Comparison of ENCODE assay signal across 10 cellular contexts in the genomic region with DNA sequence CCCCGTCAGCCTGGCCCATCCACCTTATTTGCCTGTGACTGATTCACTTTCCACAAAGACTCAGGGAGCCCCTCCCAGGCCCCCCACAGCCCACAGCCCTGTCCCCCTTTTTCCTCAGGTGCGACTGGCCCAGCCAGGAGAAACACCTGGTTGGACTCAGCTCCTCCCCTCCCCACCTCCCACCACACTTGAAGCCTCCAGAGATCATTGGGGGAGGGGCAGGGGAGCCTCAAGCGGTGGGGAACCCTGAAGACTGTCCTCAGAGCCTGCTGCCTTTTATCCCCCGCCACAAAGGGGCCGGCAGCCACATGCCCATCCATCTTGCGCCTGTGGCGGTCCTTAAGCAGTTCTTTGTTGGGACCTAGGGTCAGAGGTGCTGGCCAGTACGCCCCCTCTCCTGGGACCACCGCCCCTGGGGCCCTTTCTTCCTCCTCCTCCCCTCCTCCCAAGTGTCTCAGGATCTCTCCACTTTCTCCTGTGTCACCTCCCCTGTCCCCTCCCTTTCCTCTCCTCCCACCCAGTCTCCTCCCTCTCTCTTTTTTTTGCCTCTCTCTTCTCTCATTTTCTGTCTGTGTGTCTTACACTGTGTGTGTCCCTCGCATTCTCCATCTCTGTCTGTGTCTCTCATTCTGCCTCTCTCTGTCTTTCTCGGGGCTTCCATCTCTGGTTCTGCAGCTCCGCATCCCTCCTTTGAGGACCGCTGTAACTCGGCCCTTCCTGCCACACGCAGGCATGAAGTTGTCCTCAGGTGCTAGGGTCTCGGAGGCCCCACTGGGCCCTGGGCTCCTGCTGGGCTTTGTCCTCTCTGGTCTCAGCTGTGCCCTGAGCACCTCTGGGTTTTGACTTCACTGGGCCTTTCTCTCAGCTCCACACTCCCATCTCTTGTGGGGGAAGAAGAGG. TPM values are rescaled to one million over a fixed set of nuclear protein-coding genes. Genes with fewer than 3 reads are reported as not detected.
A peak's percentile ranks its signal among the peaks of the same experiment; 100 is the strongest.
DNase-seq lines count a peak whose midpoint lies in the region; ATAC-seq and TF ChIP-seq lines count a peak whose summit lies in the region.
"Had no signal": no experiment of that assay in that cellular context is flagged by ENCODE, and none has a peak within 500 bp of the region (broad histone marks: within the 10 kb centered on the region; RNA-seq: fewer than 3 reads in every experiment).

No MANE protein-coding gene starts in this region.

- no peak overlapping the region for H3K4me3 Mint-ChIP-seq in stimulated activated memory B cell treated with anti-CD40 and anti-IgM and Interleukin-4, amounts not matched to agents 10 μg/mL and 1 μg/mL and 100 μg/mL, for 72 hours
- H3K4me3 Mint-ChIP-seq: CD8-positive, alpha-beta T cell had no signal

- intact Hi-C loops in left ventricle myocardium inferior (cut with micrococcal nuclease) = no loop called here
- intact Hi-C loops in Panc1 (cut with micrococcal nuclease; ENCODE audit: unreplicated experiment) = loop anchor here (10.0 kb wide), 1 partner anchor 172 kb away; a partner anchor contains a TSS

- peaks cover 86% of the 10 kb centered on the region for H3K27me3 Mint-ChIP-seq in stimulated activated memory B cell treated with anti-CD40 and anti-IgM and Interleukin-4, amounts not matched to agents 10 μg/mL and 1 μg/mL and 100 μg/mL, for 72 hours

- CTCF ChIA-PET in Panc1 (lab: Charles Lee) = interaction anchor here (0.7 to 5.7 kb wide), 4 partner anchors 26 to 73 kb away, joined by 3 to 118 read pairs (median 13); no protein-coding TSS in a partner anchor

- DNase-seq in cardiac muscle cell (ENCODE audit: low read depth in 1 of 2, low spot score in 1 of 2) (peak in 1 of 2 donors; percentile 84), left ventricle myocardium inferior (no peak), Panc1 (ENCODE audit: low read depth, low spot score) (no peak), nucleus accumbens (lab: John Stamatoyannopoulos, UW) (no peak), Kasumi-1 (lab: John Stamatoyannopoulos, UW) (no peak), putamen (ENCODE audit: low spot score) (no peak)

- in situ Hi-C loops in Panc1 (cut with HindIII; ENCODE audit: low pct_unique_long_range_greater_than_20kb, low sequenced_read_pairs) = no loop called here

- H3K9ac ChIP-seq in iPS-15b (ENCODE audit: low read depth, low read length) = no peak overlapping the region

- no peak overlapping the region for H3K27ac Mint-ChIP-seq in stimulated activated memory B cell treated with anti-CD40 and anti-IgM and Interleukin-4, amounts not matched to agents 10 μg/mL and 1 μg/mL and 100 μg/mL, for 72 hours
- H3K27ac Mint-ChIP-seq: CD8-positive, alpha-beta T cell had no signal

- no peaks in the 10 kb centered on the region for H3K36me3 Mint-ChIP-seq in stimulated activated memory B cell treated with anti-CD40 and anti-IgM and Interleukin-4, amounts not matched to agents 10 μg/mL and 1 μg/mL and 100 μg/mL, for 72 hours
- H3K36me3 Mint-ChIP-seq: CD8-positive, alpha-beta T cell had no signal

- H3K4me1 ChIP-seq in cardiac muscle cell (ENCODE audit: low read depth) = peaks cover 50% of the 10 kb centered on the region
- peaks cover 19% of the 10 kb centered on the region for H3K4me1 ChIP-seq in left ventricle myocardium inferior
- peaks cover 76% of the 10 kb centered on the region for H3K4me1 ChIP-seq in Panc1 (ENCODE audit: control insufficient read depth, insufficient read depth, low read length)
- H3K4me1 ChIP-seq in iPS-15b (ENCODE audit: control insufficient read depth, insufficient read depth, low read length) = peaks cover 37% of the 10 kb centered on the region

- H3K36me3 ChIP-seq in cardiac muscle cell (no peaks in the 10 kb centered on the region), left ventricle myocardium inferior (no peaks in the 10 kb centered on the region), Panc1 (ENCODE audit: control insufficient read depth, insufficient read depth, low read length) (no peaks in the 10 kb centered on the region), iPS-15b (ENCODE audit: control insufficient read depth, insufficient read depth, low read length) (peaks cover under 1% of the 10 kb centered on the region)

- H3K9me3 Mint-ChIP-seq in stimulated activated memory B cell treated with anti-CD40 and anti-IgM and Interleukin-4, amounts not matched to agents 10 μg/mL and 1 μg/mL and 100 μg/mL, for 72 hours = no peaks in the 10 kb centered on the region
- H3K9me3 Mint-ChIP-seq: CD8-positive, alpha-beta T cell had no signal

- no peak overlapping the region for H3K4me3 ChIP-seq in cardiac muscle cell
- no peak overlapping the region for H3K4me3 ChIP-seq in left ventricle myocardium inferior
- H3K4me3 ChIP-seq in Panc1 (ENCODE audit: low read depth in 2 of 2, low read length in 2 of 2) = peak overlapping the region in 1 of 2 experiments; percentile 5; a peak in 1 of 4 replicates
- peak overlapping the region; percentile 49 for H3K4me3 ChIP-seq in iPS-15b (ENCODE audit: low read depth, low read length)
- H3K4me3 ChIP-seq: coronary artery had no signal

- ATAC-seq in Panc1 = no peak
- no peak for ATAC-seq in stimulated activated memory B cell treated with anti-CD40 and anti-IgM and Interleukin-4, amounts not matched to agents 10 μg/mL and 1 μg/mL and 100 μg/mL, for 72 hours
- ATAC-seq: CD8-positive, alpha-beta T cell had no signal

- H3K27ac ChIP-seq in cardiac muscle cell (peak overlapping the region; percentile 89), left ventricle myocardium inferior (replicated peaks) (no peak overlapping the region), Panc1 (ENCODE audit: low read length) (peak overlapping the region; percentile 95)
- H3K27ac ChIP-seq: coronary artery had no signal

- BruUV-seq in Panc1 (replicated peaks; lab: Mats Ljungman, UMichigan) = no TSS peak

- H3K9me3 ChIP-seq in cardiac muscle cell (ENCODE audit: low read depth) (no peaks in the 10 kb centered on the region), left ventricle myocardium inferior (replicated peaks) (no peaks in the 10 kb centered on the region), Panc1 (ENCODE audit: control insufficient read depth, insufficient read depth, low read depth, low read length) (no peaks in the 10 kb centered on the region), iPS-15b (ENCODE audit: control insufficient read depth, insufficient read depth, low read length) (no peaks in the 10 kb centered on the region)

- no peaks in the 10 kb centered on the region for H3K27me3 ChIP-seq in cardiac muscle cell
- H3K27me3 ChIP-seq in left ventricle myocardium inferior (ENCODE audit: low read depth) = peaks cover 93% of the 10 kb centered on the region
- no peaks in the 10 kb centered on the region for H3K27me3 ChIP-seq in Panc1 (ENCODE audit: control insufficient read depth, insufficient read depth, low read length)
- H3K27me3 ChIP-seq in iPS-15b (ENCODE audit: control insufficient read depth, insufficient read depth, low read length) = no peaks in the 10 kb centered on the region

- TF ChIP-seq CTCF in cardiac muscle cell (IDR thresholded peaks at IDR 0.05; ENCODE audit: low read depth, low read length) (no peak), left ventricle myocardium inferior (IDR thresholded peaks at IDR 0.05; ENCODE audit: borderline replicate concordance) (no peak), Panc1 (IDR thresholded peaks at IDR 0.05) (no peak)

- H3K4me1 Mint-ChIP-seq in stimulated activated memory B cell treated with anti-CD40 and anti-IgM and Interleukin-4, amounts not matched to agents 10 μg/mL and 1 μg/mL and 100 μg/mL, for 72 hours = peaks cover 28% of the 10 kb centered on the region

- POLR2A ChIA-PET in Panc1 (lab: Charles Lee) = no interaction called here

RNA-seq across cellular contexts. Expression of a gene that starts 12.2 kb away (rescaled TPM):
- total RNA-seq in cardiac muscle cell = 556 and 900 TPM in 2 replicates
- polyA plus RNA-seq in cardiac muscle cell = 824 and 1,249 TPM in 2 replicates
- 0.60 TPM for total RNA-seq in left ventricle myocardium inferior
- 1,115 TPM for total RNA-seq in Panc1 (2021; ENCODE audit: unreplicated experiment)
- polyA plus RNA-seq in Panc1 (2012; ENCODE audit: insufficient read length) = 1,502 TPM

RNA-seq across cellular contexts. Expression of a gene that starts 16.0 kb away (rescaled TPM):
- total RNA-seq in cardiac muscle cell (302 and 391 TPM in 2 replicates), left ventricle myocardium inferior (164 TPM), Panc1 (2021; ENCODE audit: unreplicated experiment) (56.3 TPM)
- polyA plus RNA-seq in cardiac muscle cell = 86.5 and 89.3 TPM in 2 replicates
- 61.1 TPM for polyA plus RNA-seq in Panc1 (2012; ENCODE audit: insufficient read length)
- total RNA-seq: CD8-positive, alpha-beta T cell had no signal

RNA-seq across cellular contexts. Expression of a gene that starts 35.1 kb away (rescaled TPM):
- 22.8 and 25.4 TPM in 2 replicates for total RNA-seq in cardiac muscle cell
- 19.5 and 20.9 TPM in 2 replicates for polyA plus RNA-seq in cardiac muscle cell
- total RNA-seq in left ventricle myocardium inferior = 18.1 TPM
- total RNA-seq in Panc1 (2021; ENCODE audit: unreplicated experiment) = 32.8 TPM
- polyA plus RNA-seq in Panc1 (2012; ENCODE audit: insufficient read length) = 37.7 TPM

RNA-seq across cellular contexts. Expression of a gene that starts 35.4 kb away (rescaled TPM):
- total RNA-seq in cardiac muscle cell (22.6 and 27.3 TPM in 2 replicates), left ventricle myocardium inferior (11.5 TPM), Panc1 (2021; ENCODE audit: unreplicated experiment) (40.6 TPM)
- 25.1 and 31.3 TPM in 2 replicates for polyA plus RNA-seq in cardiac muscle cell
- 26.9 TPM for polyA plus RNA-seq in Panc1 (2012; ENCODE audit: insufficient read length)

RNA-seq across cellular contexts. Expression of a gene that starts 47.7 kb away (rescaled TPM):
- total RNA-seq in cardiac muscle cell = 34.9 and 54.1 TPM in 2 replicates
- polyA plus RNA-seq in cardiac muscle cell = 70.7 and 77.7 TPM in 2 replicates
- total RNA-seq in left ventricle myocardium inferior = 92.1 TPM
- total RNA-seq in Panc1 (2021; ENCODE audit: unreplicated experiment) = 80.4 TPM
- 109 TPM for polyA plus RNA-seq in Panc1 (2012; ENCODE audit: insufficient read length)

Comparison
In these comparisons a context has a peak if more than half of its experiments do, and no peak if none do; other contexts are left out.
1. RNA of a gene that starts 12.2 kb away (total RNA-seq): 1,115 TPM in Panc1 (single experiment) and 556 to 900 TPM in cardiac muscle cell; 0.60 TPM in left ventricle myocardium inferior (single experiment); every median in the first group is over 100 times any median in the second.